8 cellular contexts compared by ENCODE assay signal in the genomic region with DNA sequence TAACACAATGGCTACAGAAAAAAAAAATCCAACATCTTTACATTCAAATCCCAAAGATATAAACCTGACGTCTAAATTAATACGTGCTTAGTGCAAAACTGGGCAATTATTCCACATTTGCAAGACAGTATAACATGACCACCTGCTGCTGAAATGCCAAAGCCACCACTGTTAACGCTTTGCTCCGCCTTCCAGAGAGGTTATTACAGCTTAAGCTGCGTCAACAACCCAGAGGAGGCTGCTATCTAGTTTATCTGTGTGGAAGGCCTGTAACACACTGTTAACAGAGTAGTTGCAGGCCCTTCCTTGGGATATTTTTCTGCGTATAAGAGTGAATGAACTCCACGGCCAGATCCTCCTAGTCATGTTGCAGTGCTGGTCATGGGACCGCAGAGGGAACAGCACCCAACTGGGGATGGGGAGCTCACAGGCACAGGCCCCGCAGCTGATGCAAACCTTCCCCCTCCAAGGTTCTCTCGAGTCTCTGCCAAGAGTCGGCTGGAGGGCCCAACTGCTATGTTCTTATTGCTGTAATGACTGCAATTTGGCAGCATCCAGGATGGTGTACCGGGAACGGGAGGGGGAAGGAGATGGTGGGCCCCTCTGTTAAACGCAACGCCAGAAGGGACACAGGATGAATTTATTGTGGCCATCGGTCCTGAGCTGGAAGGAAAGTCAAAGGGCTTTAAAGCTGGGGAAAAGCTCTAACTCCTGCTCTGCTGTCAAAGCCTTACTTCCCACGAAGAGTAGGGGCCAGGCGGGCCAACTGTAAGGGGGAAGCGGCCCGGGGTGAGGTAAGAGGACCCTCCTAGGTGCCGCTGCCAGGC. TPM values are rescaled to one million over a fixed set of nuclear protein-coding genes. Genes with fewer than 3 reads are reported as not detected.
DNase-seq lines count a peak whose midpoint lies in the region; ATAC-seq and TF ChIP-seq lines count a peak whose summit lies in the region.

No MANE protein-coding gene starts in this region.

- H3K4me3 ChIP-seq in WI38 (ENCODE audit: low read depth, low read length) (peak overlapping the region; percentile 84), colonic mucosa (peak overlapping the region; percentile 90), liver (ENCODE audit: low read depth in 1 of 3, low read length in 3 of 3) (peak overlapping the region; percentile 84 to 95 (median 94))

- no peaks in the 10 kb centered on the region for H3K27me3 ChIP-seq in colonic mucosa
- H3K27me3 ChIP-seq in liver (ENCODE audit: control insufficient read depth in 4 of 4, insufficient read depth in 4 of 4, low read length in 3 of 4): no peaks in the 10 kb centered on the region

- H3K36me3 ChIP-seq in colonic mucosa (no peaks in the 10 kb centered on the region), liver (ENCODE audit: control insufficient read depth in 4 of 4, insufficient read depth in 3 of 4, low read depth in 1 of 4, low read length in 3 of 4) (no peaks in the 10 kb centered on the region)

- H3K27ac ChIP-seq in colonic mucosa (peak overlapping the region; percentile 93), liver (ENCODE audit: low read depth in 1 of 2, low read length in 2 of 2) (peak overlapping the region; percentile 81 to 90)

- H3K9ac ChIP-seq in colonic mucosa (ENCODE audit: low read depth in 2 of 2, low read length in 2 of 2) (peak overlapping the region; percentile 96), liver (ENCODE audit: low read depth in 1 of 2, low read length in 2 of 2) (peak overlapping the region; percentile 35 to 86)

- ATAC-seq in HG02981 (IDR thresholded peaks at IDR 0.05; ENCODE audit: unreplicated experiment): peak; percentile 22

- no peak for TF ChIP-seq RAD21 in liver (IDR thresholded peaks at IDR 0.05)

- intact Hi-C loops in colonic mucosa (cut with DNase I): loop anchor here (5.0 kb wide), 1 partner anchor 173 kb away; no protein-coding TSS in a partner anchor

- H3K4me1 ChIP-seq in colonic mucosa: peaks cover 6% of the 10 kb centered on the region
- H3K4me1 ChIP-seq in liver (ENCODE audit: control insufficient read depth in 4 of 4, insufficient read depth in 4 of 4, low read length in 3 of 4): peaks cover 0 to 26% (median 17%) of the 10 kb centered on the region in 4 donors

- 18% methylated on average over 21 of the region's 21 CpGs for WGBS in liver

- DNase-seq in activated gamma-delta T cell treated with Interleukin-2 at 50 U/mL for 16 hours (peak; percentile 21), activated gamma-delta T cell (lab: John Stamatoyannopoulos, UW) (no peak), NCI-H2107 treated with DMSO at 0.1 percent for 48 hours (lab: John Stamatoyannopoulos, UW; ENCODE audit: unreplicated experiment) (peak; percentile 63), colonic mucosa (peak; percentile 59)
- peak in 2 of 3 experiments; percentile 18 to 26 for DNase-seq in stimulated activated CD4-positive, alpha-beta T cell treated with anti-CD3 and anti-CD28 coated beads, TNF-alpha, amount 100 ng/mL, for 24 hours (ENCODE audit: low read depth in 3 of 3)

- TF ChIP-seq CTCF in WI38 (IDR thresholded peaks at IDR 0.05; ENCODE audit: low read depth, low read length) (no peak), colonic mucosa (IDR thresholded peaks at IDR 0.05) (no peak), liver (IDR thresholded peaks at IDR 0.05; ENCODE audit: low read depth, low read length, missing input control) (no peak)

- H3K9me3 ChIP-seq in colonic mucosa (no peaks in the 10 kb centered on the region), liver (ENCODE audit: control insufficient read depth in 4 of 4, low read length in 3 of 4) (no peaks in the 10 kb centered on the region)

TF ChIP-seq in liver, 16 proteins besides CTCF, POLR2A, EP300 and RAD21:
- TF ChIP-seq RXRA (IDR thresholded peaks at IDR 0.05) (peak in 1 of 2 donors; percentile 18), YY1 (IDR thresholded peaks at IDR 0.05) (peak; percentile 34)
- TF ChIP-seq, protein P1, sequence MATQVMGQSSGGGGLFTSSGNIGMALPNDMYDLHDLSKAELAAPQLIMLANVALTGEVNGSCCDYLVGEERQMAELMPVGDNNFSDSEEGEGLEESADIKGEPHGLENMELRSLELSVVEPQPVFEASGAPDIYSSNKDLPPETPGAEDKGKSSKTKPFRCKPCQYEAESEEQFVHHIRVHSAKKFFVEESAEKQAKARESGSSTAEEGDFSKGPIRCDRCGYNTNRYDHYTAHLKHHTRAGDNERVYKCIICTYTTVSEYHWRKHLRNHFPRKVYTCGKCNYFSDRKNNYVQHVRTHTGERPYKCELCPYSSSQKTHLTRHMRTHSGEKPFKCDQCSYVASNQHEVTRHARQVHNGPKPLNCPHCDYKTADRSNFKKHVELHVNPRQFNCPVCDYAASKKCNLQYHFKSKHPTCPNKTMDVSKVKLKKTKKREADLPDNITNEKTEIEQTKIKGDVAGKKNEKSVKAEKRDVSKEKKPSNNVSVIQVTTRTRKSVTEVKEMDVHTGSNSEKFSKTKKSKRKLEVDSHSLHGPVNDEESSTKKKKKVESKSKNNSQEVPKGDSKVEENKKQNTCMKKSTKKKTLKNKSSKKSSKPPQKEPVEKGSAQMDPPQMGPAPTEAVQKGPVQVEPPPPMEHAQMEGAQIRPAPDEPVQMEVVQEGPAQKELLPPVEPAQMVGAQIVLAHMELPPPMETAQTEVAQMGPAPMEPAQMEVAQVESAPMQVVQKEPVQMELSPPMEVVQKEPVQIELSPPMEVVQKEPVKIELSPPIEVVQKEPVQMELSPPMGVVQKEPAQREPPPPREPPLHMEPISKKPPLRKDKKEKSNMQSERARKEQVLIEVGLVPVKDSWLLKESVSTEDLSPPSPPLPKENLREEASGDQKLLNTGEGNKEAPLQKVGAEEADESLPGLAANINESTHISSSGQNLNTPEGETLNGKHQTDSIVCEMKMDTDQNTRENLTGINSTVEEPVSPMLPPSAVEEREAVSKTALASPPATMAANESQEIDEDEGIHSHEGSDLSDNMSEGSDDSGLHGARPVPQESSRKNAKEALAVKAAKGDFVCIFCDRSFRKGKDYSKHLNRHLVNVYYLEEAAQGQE (IDR thresholded peaks at IDR 0.05): peak; percentile 17
- TF ChIP-seq, protein P2, sequence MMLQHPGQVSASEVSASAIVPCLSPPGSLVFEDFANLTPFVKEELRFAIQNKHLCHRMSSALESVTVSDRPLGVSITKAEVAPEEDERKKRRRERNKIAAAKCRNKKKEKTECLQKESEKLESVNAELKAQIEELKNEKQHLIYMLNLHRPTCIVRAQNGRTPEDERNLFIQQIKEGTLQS (IDR thresholded peaks at IDR 0.05): no peak

RNA-seq across cellular contexts. Expression of a gene that starts 1.0 kb away (rescaled TPM):
- 10 to 100 TPM; 24.9 to 59.3 TPM for total RNA-seq in colonic mucosa
- total RNA-seq in liver: 10 to 100 TPM; 21.7 to 40.9 TPM
- 10 to 100 TPM in 1 of 2 donors, 1 to 10 TPM in 1; 8.6 to 13.4 TPM for polyA plus RNA-seq in liver

RNA-seq across cellular contexts. Expression of a gene that starts 40.4 kb away (rescaled TPM):
- total RNA-seq in colonic mucosa (under 1 TPM; 0.37 to 0.69 TPM), liver (1 to 10 TPM; 1.0 to 1.4 TPM)
- 1 to 10 TPM; 1.4 to 2.0 TPM for polyA plus RNA-seq in liver
